8 cellular contexts compared by ENCODE assay signal in genomic region chr20:49188101-49188784, GRCh38. TPM values are rescaled to one million over a fixed set of nuclear protein-coding genes. Genes with fewer than 3 reads are reported as not detected.
DNase-seq lines count a peak whose midpoint lies in the region; ATAC-seq and TF ChIP-seq lines count a peak whose summit lies in the region.

TSS of gene STAU1 (minus strand) at chr20:49188334. CDS start at chr20:49166201, 22,133 bp downstream.

- ATAC-seq in GM19328 (IDR thresholded peaks at IDR 0.05; ENCODE audit: unreplicated experiment) (peak; percentile 90), HG03520 (IDR thresholded peaks at IDR 0.05; ENCODE audit: unreplicated experiment) (peak; percentile 82), left colon (peak; percentile 93)

- H3K9me3 ChIP-seq in BLaER1 = no peaks in the 10 kb centered on the region

- TF ChIP-seq CTCF in coronary artery (IDR thresholded peaks at IDR 0.05) = no peak

- peak within 1 kb of the TSS; percentile 97 for H3K4me3 ChIP-seq in BLaER1
- H3K4me3 ChIP-seq in coronary artery = peak within 1 kb of the TSS; percentile 94

- intact Hi-C loops in left colon (cut with DNase I, micrococcal nuclease) = no loop called here

- H3K27me3 Mint-ChIP-seq in activated CD4-positive, alpha-beta T cell treated with anti-CD3 and anti-CD28 coated beads, Interleukin-2, amount 10 ng/mL, durations not matched to agents 7 days and 5 days = peaks cover 3% of the 10 kb centered on the region

- CTCF ChIA-PET in activated CD4-positive, alpha-beta T cell treated with anti-CD3 and anti-CD28 coated beads, Interleukin-2, amount 10 ng/mL, durations not matched to agents 7 days and 5 days (lab: Charles Lee) = interaction anchor here (0.6 to 2.1 kb wide), 4 partner anchors 9 to 830 kb away, joined by 3 to 6 read pairs (median 4); no protein-coding TSS in a partner anchor

- H3K4me2 ChIP-seq in BLaER1 = peak within 1 kb of the TSS; percentile 95

- peak within 1 kb of the TSS; percentile 79 for H3K4me3 Mint-ChIP-seq in activated CD4-positive, alpha-beta T cell treated with anti-CD3 and anti-CD28 coated beads, Interleukin-2, amount 10 ng/mL, durations not matched to agents 7 days and 5 days

- peaks cover 15% of the 10 kb centered on the region; the same call in 1 of the 2 replicates for H3K36me3 ChIP-seq in BLaER1

- no peaks in the 10 kb centered on the region for H3K9me3 Mint-ChIP-seq in activated CD4-positive, alpha-beta T cell treated with anti-CD3 and anti-CD28 coated beads, Interleukin-2, amount 10 ng/mL, durations not matched to agents 7 days and 5 days

- H3K27me3 ChIP-seq in BLaER1 = no peaks in the 10 kb centered on the region

- H4K20me1 ChIP-seq in BLaER1 = peaks cover 43% of the 10 kb centered on the region

- H3K9ac ChIP-seq in BLaER1 = peak within 1 kb of the TSS; percentile 96

- H3K4me1 Mint-ChIP-seq in activated CD4-positive, alpha-beta T cell treated with anti-CD3 and anti-CD28 coated beads, Interleukin-2, amount 10 ng/mL, durations not matched to agents 7 days and 5 days = peaks cover 34% of the 10 kb centered on the region

- peaks cover 27% of the 10 kb centered on the region for H3K4me1 ChIP-seq in BLaER1

- DNase-seq in NCI-H69 (lab: John Stamatoyannopoulos, UW) = peak; percentile 95
- DNase-seq in activated CD4-positive, alpha-beta T cell treated with anti-CD3 and anti-CD28 coated beads, Interleukin-2, amount 10 ng/mL, durations not matched to agents 7 days and 5 days = peak; percentile 94
- peak; percentile 96 for DNase-seq in coronary artery (ENCODE audit: low spot score)
- peak; percentile 94 for DNase-seq in left colon
- DNase-seq in stimulated activated CD4-positive, alpha-beta T cell treated with anti-CD3 and anti-CD28 coated beads, Interleukin-1b, Interleukin-23, amount 100 ng/mL, for 4 hours (ENCODE audit: low read depth in 2 of 2) = peak; percentile 86 to 89

- H3K27ac Mint-ChIP-seq in activated CD4-positive, alpha-beta T cell treated with anti-CD3 and anti-CD28 coated beads, Interleukin-2, amount 10 ng/mL, durations not matched to agents 7 days and 5 days = peak within 1 kb of the TSS; percentile 94

- H3K27ac ChIP-seq in BLaER1 (peak within 1 kb of the TSS; percentile 96), coronary artery (peak within 1 kb of the TSS; percentile 87 to 96)

- H3K36me3 Mint-ChIP-seq in activated CD4-positive, alpha-beta T cell treated with anti-CD3 and anti-CD28 coated beads, Interleukin-2, amount 10 ng/mL, durations not matched to agents 7 days and 5 days (ENCODE audit: low read depth) = peaks cover 20% of the 10 kb centered on the region

- POLR2A ChIA-PET in activated CD4-positive, alpha-beta T cell treated with anti-CD3 and anti-CD28 coated beads, Interleukin-2, amount 10 ng/mL, durations not matched to agents 7 days and 5 days (lab: Charles Lee) = interaction anchor here (0.6 kb wide), 1 partner anchor 9 kb away, joined by 4 read pairs; no protein-coding TSS in a partner anchor

RNA-seq across cellular contexts. Expression of gene STAU1, which starts in this region (rescaled TPM):
- 10 to 100 TPM; 51.8 to 57.8 TPM for total RNA-seq in activated CD4-positive, alpha-beta T cell treated with anti-CD3 and anti-CD28 coated beads, Interleukin-2, amount 10 ng/mL, durations not matched to agents 7 days and 5 days
- total RNA-seq in left colon = 10 to 100 TPM; 82.3 to 96.2 TPM

Comparison
In these comparisons a context has a peak if more than half of its experiments do, and no peak if none do; other contexts are left out.
1. Peak in every context shown above with its lines: DNase-seq, ATAC-seq, H3K4me3 ChIP-seq and H3K27ac ChIP-seq.